ENCODE assay signal across 8 cellular contexts in the genomic region with DNA sequence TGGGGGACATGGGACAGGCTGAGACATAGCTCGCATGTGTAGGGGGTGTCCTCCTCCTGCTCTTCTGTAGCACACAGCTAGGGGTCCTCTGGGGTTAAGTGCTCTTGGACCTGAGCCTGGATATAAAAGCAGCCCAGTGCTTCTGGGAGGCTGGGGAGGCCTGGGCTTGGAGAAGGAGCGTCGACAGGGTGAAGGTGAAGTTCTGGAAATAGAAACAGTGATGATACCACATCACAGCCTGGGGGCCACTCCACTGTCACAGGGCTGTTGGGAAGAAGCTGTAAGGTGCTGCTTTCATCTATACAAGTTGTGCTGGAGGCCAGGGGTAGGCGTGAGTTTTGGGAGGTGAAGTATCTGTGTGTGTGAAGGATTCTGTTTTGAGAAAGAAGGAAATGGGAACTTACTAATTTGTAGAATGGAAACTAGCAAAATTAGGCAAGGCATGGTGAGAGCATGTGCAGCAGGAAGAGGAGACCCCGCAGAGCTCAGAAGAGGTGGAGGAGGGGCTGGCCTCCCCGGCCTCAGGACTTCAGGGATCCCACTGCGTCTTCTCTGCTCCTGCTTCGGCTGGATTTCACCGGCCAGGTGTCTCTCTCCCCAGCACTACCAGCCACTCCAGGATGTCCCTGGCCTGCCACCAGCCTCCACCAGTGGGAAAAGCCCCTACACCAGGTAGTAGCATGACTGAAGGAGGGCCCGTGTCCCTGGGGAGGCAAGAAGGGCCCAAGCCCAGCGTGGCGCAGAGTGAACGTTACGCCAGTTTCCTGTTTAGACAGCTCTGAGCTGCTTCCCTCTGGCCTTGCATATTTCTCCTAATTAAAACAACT. TPM values are rescaled to one million over a fixed set of nuclear protein-coding genes. Genes with fewer than 3 reads are reported as not detected.
DNase-seq lines count a peak whose midpoint lies in the region; ATAC-seq, FAIRE-seq and TF ChIP-seq lines count a peak whose summit lies in the region.

No MANE protein-coding gene starts in this region.

- peak; percentile 96 for FAIRE-seq in GM18507 (lab: Jason Lieb, UNC)

- peaks cover 4% of the 10 kb centered on the region for H3K4me1 Mint-ChIP-seq in mesothelial cell of epicardium

- TF ChIP-seq CTCF in choroid plexus epithelial cell (conservative IDR thresholded peaks at IDR 0.05; ENCODE audit: low read depth, low read length) = no peak
- TF ChIP-seq CTCF in mesothelial cell of epicardium (IDR thresholded peaks at IDR 0.05; ENCODE audit: unreplicated experiment) = no peak

- H3K4me3 Mint-ChIP-seq in mesothelial cell of epicardium = no peak overlapping the region

- H3K36me3 Mint-ChIP-seq in mesothelial cell of epicardium = no peaks in the 10 kb centered on the region

- peak; percentile 38 for ATAC-seq in GM21576 (IDR thresholded peaks at IDR 0.05; ENCODE audit: unreplicated experiment)

- H3K27ac Mint-ChIP-seq in mesothelial cell of epicardium = no peak overlapping the region

- no peaks in the 10 kb centered on the region for H3K9me3 Mint-ChIP-seq in mesothelial cell of epicardium

- peak; percentile 45 for DNase-seq in GM18507 (ENCODE audit: extremely low spot score, insufficient read length, low read depth)
- peak; percentile 51 for DNase-seq in Jurkat, Clone E6-1 (ENCODE audit: low read depth, low spot score)
- peak; percentile 43 for DNase-seq in choroid plexus epithelial cell (ENCODE audit: low read depth)
- DNase-seq in NCI-H1436 treated with DMSO at 0.1 percent for 48 hours (lab: John Stamatoyannopoulos, UW) = no peak
- DNase-seq in mesothelial cell of epicardium (ENCODE audit: low spot score in 2 of 2, unreplicated experiment in 2 of 2) = no peak
- DNase-seq in dermis blood vessel endothelial cell = no peak
- DNase-seq in G401 (ENCODE audit: low spot score) = no peak

- H3K4me3 ChIP-seq in Jurkat, Clone E6-1 (ENCODE audit: low read length) = peak overlapping the region; percentile 33
- H3K4me3 ChIP-seq in choroid plexus epithelial cell (ENCODE audit: low read depth, low read length) = no peak overlapping the region

- peaks cover 4% of the 10 kb centered on the region for H3K27me3 Mint-ChIP-seq in mesothelial cell of epicardium (ENCODE audit: low read depth)

- in situ Hi-C loops in G401 (cut with HindIII; ENCODE audit: low sequenced_read_pairs) = no loop called here

RNA-seq across cellular contexts. Expression of gene PLCG2, which starts 19.4 kb away (rescaled TPM):
- 21.3 TPM for polyA plus RNA-seq in Jurkat, Clone E6-1 (2012; ENCODE audit: insufficient read depth, insufficient read length)
- total RNA-seq in mesothelial cell of epicardium = 3.1 to 5.7 TPM (median 4.2 TPM) in 3 replicates
- total RNA-seq in dermis blood vessel endothelial cell = 23.2 and 23.5 TPM in 2 replicates
- total RNA-seq in G401 (2014; rRNA removed; shearing (Covaris generic)) = 34.8 and 42.4 TPM in 2 replicates

Comparison
In these comparisons a context has a peak if more than half of its experiments do, and no peak if none do; other contexts are left out.
1. DNase-seq: peak in GM18507 (single experiment), Jurkat, Clone E6-1 (single experiment) and choroid plexus epithelial cell (single experiment); none in NCI-H1436 treated with DMSO at 0.1 percent for 48 hours (single experiment), mesothelial cell of epicardium (0 of 2), dermis blood vessel endothelial cell (single experiment) and G401 (single experiment).